ENCODE assay signal across 1 cellular context in genomic region chr4:20370284-20370683, GRCh38.
TF ChIP-seq lines count a peak whose summit lies in the region.

No MANE protein-coding gene starts in this region.

TF ChIP-seq in SK-N-SH, 30 proteins besides CTCF, POLR2A, EP300 and RAD21 (continued from another document):
- TF ChIP-seq NRF1 (IDR thresholded peaks at IDR 0.05; ENCODE audit: low read depth, low read length) (no peak), CHD2 (IDR thresholded peaks at IDR 0.05; ENCODE audit: low read length, partially characterized antibody) (peak; percentile 41), RCOR1 (IDR thresholded peaks at IDR 0.05; ENCODE audit: low read length) (peak; percentile 28; the same call in 1 of the 2 replicates), MAX (IDR thresholded peaks at IDR 0.05; ENCODE audit: low read depth) (no peak), EZH2phosphoT487 (IDR thresholded peaks at IDR 0.05; ENCODE audit: borderline replicate concordance, low read depth) (no peak), YY1 (IDR thresholded peaks at IDR 0.05; ENCODE audit: low read depth) (no peak), SIN3A (IDR thresholded peaks at IDR 0.05; ENCODE audit: borderline replicate concordance, low read depth, low read length) (no peak), TCF12 (IDR thresholded peaks at IDR 0.05) (peak; percentile 44)
